Comparison of ENCODE assay signal across 1 cellular context in genomic region chr17:41773731-41774193, GRCh38.
TF ChIP-seq lines count a peak whose summit lies in the region.

No MANE protein-coding gene starts in this region.

TF ChIP-seq in HepG2, 621 proteins besides CTCF, POLR2A, EP300 and RAD21 (continues in another document):
- no peak for TF ChIP-seq ATAD3A (CRISPR knock-in tag; IDR thresholded peaks at IDR 0.05)
- no peak for TF ChIP-seq THAP9 (CRISPR knock-in tag; IDR thresholded peaks at IDR 0.05; ENCODE audit: borderline replicate concordance)
- no peak; the same call in 1 of the 2 replicates for TF ChIP-seq TFDP1 (CRISPR knock-in tag; IDR thresholded peaks at IDR 0.05; ENCODE audit: borderline replicate concordance)
- TF ChIP-seq ZBTB42 (CRISPR knock-in tag; IDR thresholded peaks at IDR 0.05): peak; percentile 93; the same call in 1 of the 2 replicates
- TF ChIP-seq KIAA2018 (CRISPR knock-in tag; IDR thresholded peaks at IDR 0.05; ENCODE audit: borderline replicate concordance): no peak
- TF ChIP-seq ZBTB2 (CRISPR knock-in tag; IDR thresholded peaks at IDR 0.05; ENCODE audit: low read depth): no peak
- no peak for TF ChIP-seq ZNF792 (CRISPR knock-in tag; IDR thresholded peaks at IDR 0.05)
- TF ChIP-seq SALL1 (CRISPR knock-in tag; IDR thresholded peaks at IDR 0.05): peak; percentile 46; the same call in 1 of the 2 replicates
- TF ChIP-seq FOXP4 (CRISPR knock-in tag; IDR thresholded peaks at IDR 0.05): 0 out of 2 replicates have a peak, but pooled peaks have one; percentile 26
- no peak for TF ChIP-seq RFX5 (IDR thresholded peaks at IDR 0.05; ENCODE audit: low read depth, low read length)
- TF ChIP-seq DR1 (CRISPR knock-in tag; IDR thresholded peaks at IDR 0.05): no peak
- TF ChIP-seq ZNF768 (CRISPR knock-in tag; IDR thresholded peaks at IDR 0.05): peak; percentile 34; the same call in 1 of the 2 replicates
- TF ChIP-seq HMGA1 (CRISPR knock-in tag; conservative IDR thresholded peaks at IDR 0.05): no peak
- peak; percentile 79; the same call in 1 of the 2 replicates for TF ChIP-seq ZBTB3 (CRISPR knock-in tag; IDR thresholded peaks at IDR 0.05; ENCODE audit: borderline replicate concordance, low read depth)
- peak; percentile 20; the same call in 1 of the 2 replicates for TF ChIP-seq HNF4A (CRISPR knock-in tag; IDR thresholded peaks at IDR 0.05)
- TF ChIP-seq RARA (CRISPR knock-in tag; IDR thresholded peaks at IDR 0.05): peak; percentile 19; the same call in 1 of the 2 replicates
- TF ChIP-seq E2F1 (CRISPR knock-in tag; IDR thresholded peaks at IDR 0.05): no peak
- no peak for TF ChIP-seq FOXA1 (IDR thresholded peaks at IDR 0.05)
- TF ChIP-seq FOXA1 (CRISPR knock-in tag; IDR thresholded peaks at IDR 0.05): peak; percentile 71
- no peak for TF ChIP-seq ISX (CRISPR knock-in tag; conservative IDR thresholded peaks at IDR 0.05)
- TF ChIP-seq MTF2 (CRISPR knock-in tag; IDR thresholded peaks at IDR 0.05; ENCODE audit: borderline replicate concordance): peak; percentile 30; the same call in 1 of the 2 replicates
- peak; percentile 64 for TF ChIP-seq ZBTB7B (CRISPR knock-in tag; IDR thresholded peaks at IDR 0.05)
- TF ChIP-seq ZBTB38 (CRISPR knock-in tag; IDR thresholded peaks at IDR 0.05): no peak
- TF ChIP-seq KLF12 (CRISPR knock-in tag; IDR thresholded peaks at IDR 0.05; ENCODE audit: borderline replicate concordance): no peak
- no peak for TF ChIP-seq ZNF850 (CRISPR knock-in tag; conservative IDR thresholded peaks at IDR 0.05)
- TF ChIP-seq CREB3 (CRISPR knock-in tag; IDR thresholded peaks at IDR 0.05): no peak
- TF ChIP-seq IRX3 (CRISPR knock-in tag; IDR thresholded peaks at IDR 0.05; ENCODE audit: borderline replicate concordance, low read depth): no peak
- no peak for TF ChIP-seq KDM2A (CRISPR knock-in tag; IDR thresholded peaks at IDR 0.05; ENCODE audit: borderline replicate concordance, low read depth)
- TF ChIP-seq FOXA3 (CRISPR knock-in tag; IDR thresholded peaks at IDR 0.05): peak; percentile 54; the same call in 1 of the 2 replicates
- peak; percentile 43 for TF ChIP-seq PHF5A (CRISPR knock-in tag; IDR thresholded peaks at IDR 0.05; ENCODE audit: low read depth, unreplicated experiment)
- no peak; the same call in 1 of the 2 replicates for TF ChIP-seq MXD3 (CRISPR knock-in tag; IDR thresholded peaks at IDR 0.05)
- peak; percentile 40 for TF ChIP-seq TEAD3 (CRISPR knock-in tag; optimal IDR thresholded peaks at IDR 0.05; ENCODE audit: borderline replicate concordance)
- 0 out of 2 replicates have a peak, but pooled peaks have one; percentile 19 for TF ChIP-seq ZSCAN25 (CRISPR knock-in tag; IDR thresholded peaks at IDR 0.05)
- peak; percentile 72 for TF ChIP-seq ZBTB33 (CRISPR knock-in tag; IDR thresholded peaks at IDR 0.05)
- TF ChIP-seq GATAD2A (CRISPR knock-in tag; IDR thresholded peaks at IDR 0.05): peak; percentile 27; the same call in 1 of the 2 replicates
- TF ChIP-seq ZNF691 (CRISPR knock-in tag; IDR thresholded peaks at IDR 0.05; ENCODE audit: borderline replicate concordance, low read depth): 0 out of 2 replicates have a peak, but pooled peaks have one; percentile 12
- TF ChIP-seq NR2F6 (IDR thresholded peaks at IDR 0.05): no peak
- no peak for TF ChIP-seq NR2F6 (CRISPR knock-in tag; IDR thresholded peaks at IDR 0.05)
- no peak for TF ChIP-seq KDM6A (CRISPR knock-in tag; IDR thresholded peaks at IDR 0.05; ENCODE audit: low read depth)
- peak; percentile 50; the same call in 1 of the 2 replicates for TF ChIP-seq FOXO1 (CRISPR knock-in tag; IDR thresholded peaks at IDR 0.05)
